18 cellular contexts compared by ENCODE assay signal in the genomic region with DNA sequence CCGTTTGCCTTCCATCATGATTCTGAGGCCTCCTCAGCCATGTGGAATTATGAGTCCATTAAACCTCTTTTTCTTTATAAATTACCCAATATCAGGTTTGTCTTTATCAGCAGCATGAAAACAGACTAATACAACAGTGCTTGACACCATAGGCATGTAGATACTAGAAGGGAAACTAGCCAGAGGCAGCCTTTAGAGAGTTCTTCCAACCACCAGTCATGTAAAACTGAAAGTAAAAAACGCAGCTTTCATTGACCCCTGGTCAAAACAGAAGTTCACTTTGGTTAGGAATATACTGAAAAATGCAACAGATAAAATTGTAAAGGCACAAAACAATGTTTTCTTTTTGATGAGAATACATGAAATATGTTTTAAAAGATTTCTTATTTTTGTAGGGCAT.
DNase-seq lines count a peak whose midpoint lies in the region; ATAC-seq and TF ChIP-seq lines count a peak whose summit lies in the region.
"Had no signal": no experiment of that assay in that cellular context is flagged by ENCODE, and none has a peak within 500 bp of the region (broad histone marks: within the 10 kb centered on the region; RNA-seq: fewer than 3 reads in every experiment).

No MANE protein-coding gene starts in this region.

- H3K27me3 Mint-ChIP-seq in activated CD4-positive, alpha-beta T cell treated with anti-CD3 and anti-CD28 coated beads, Interleukin-2, amount 10 ng/mL, durations not matched to agents 24 days and 14 days = no peaks in the 10 kb centered on the region
- H3K27me3 Mint-ChIP-seq: activated T-helper 17 cell treated with anti-CD3 and anti-CD28 coated beads, Interleukin-2, amount 50 U/mL, for 72 hours had no signal

- DNase-seq in iris pigment epithelial cell (ENCODE audit: low read depth) (peak; percentile 3), coronary artery (ENCODE audit: low spot score) (no peak)
- DNase-seq in activated CD4-positive, alpha-beta T cell treated with anti-CD3 and anti-CD28 coated beads, Interleukin-2, amount 10 ng/mL, durations not matched to agents 24 days and 14 days = no peak
- DNase-seq: Caco-2; cerebellar nuclear complex; H9; NCI-H187; NCI-H446 treated with DMSO at 0.1 percent for 48 hours; SHP77; sigmoid colon; stimulated activated CD4-positive, alpha-beta T cell treated with anti-CD3 and anti-CD28 coated beads, Interleukin-2, amount 100 ng/mL, for 48 hours had no signal

- no peak overlapping the region for H3K4me3 Mint-ChIP-seq in activated CD4-positive, alpha-beta T cell treated with anti-CD3 and anti-CD28 coated beads, Interleukin-2, amount 10 ng/mL, durations not matched to agents 24 days and 14 days
- H3K4me3 Mint-ChIP-seq: activated T-helper 17 cell treated with anti-CD3 and anti-CD28 coated beads, Interleukin-2, amount 50 U/mL, for 72 hours; H9 had no signal

- no peak overlapping the region for H3K27ac ChIP-seq in coronary artery
- H3K27ac ChIP-seq: sigmoid colon, suprapubic skin had no signal

- no peak for TF ChIP-seq POLR2A in GM18505 (IDR thresholded peaks at IDR 0.05; ENCODE audit: borderline replicate concordance, extremely low read depth, insufficient read depth, insufficient read length)

- H3K36me3 Mint-ChIP-seq in activated CD4-positive, alpha-beta T cell treated with anti-CD3 and anti-CD28 coated beads, Interleukin-2, amount 10 ng/mL, durations not matched to agents 24 days and 14 days (ENCODE audit: low read depth) = no peaks in the 10 kb centered on the region

- H3K4me1 Mint-ChIP-seq in activated CD4-positive, alpha-beta T cell treated with anti-CD3 and anti-CD28 coated beads, Interleukin-2, amount 10 ng/mL, durations not matched to agents 24 days and 14 days = no peaks in the 10 kb centered on the region
- H3K4me1 Mint-ChIP-seq: activated T-helper 17 cell treated with anti-CD3 and anti-CD28 coated beads, Interleukin-2, amount 50 U/mL, for 72 hours; H9 had no signal

- H3K9me3 Mint-ChIP-seq in activated CD4-positive, alpha-beta T cell treated with anti-CD3 and anti-CD28 coated beads, Interleukin-2, amount 10 ng/mL, durations not matched to agents 24 days and 14 days = no peaks in the 10 kb centered on the region
- H3K9me3 Mint-ChIP-seq: activated T-helper 17 cell treated with anti-CD3 and anti-CD28 coated beads, Interleukin-2, amount 50 U/mL, for 72 hours had no signal

- TF ChIP-seq CTCF in coronary artery (IDR thresholded peaks at IDR 0.05) = no peak

- intact Hi-C loops in activated CD4-positive, alpha-beta T cell treated with anti-CD3 and anti-CD28 coated beads, Interleukin-2, amount 10 ng/mL, durations not matched to agents 24 days and 14 days (cut with micrococcal nuclease) = no loop called here

- ATAC-seq in GM18505 (IDR thresholded peaks at IDR 0.05; ENCODE audit: unreplicated experiment) = peak; percentile 84
- peak; percentile 52 for ATAC-seq in GM21526 (IDR thresholded peaks at IDR 0.05; ENCODE audit: low FRiP score, unreplicated experiment)
- peak; percentile 63 for ATAC-seq in HG03378 (IDR thresholded peaks at IDR 0.05; ENCODE audit: unreplicated experiment)
- no peak for ATAC-seq in GM18861 (IDR thresholded peaks at IDR 0.05; ENCODE audit: unreplicated experiment)
- no peak for ATAC-seq in GM21717 (IDR thresholded peaks at IDR 0.05; ENCODE audit: unreplicated experiment)
- ATAC-seq: activated T-helper 17 cell treated with anti-CD3 and anti-CD28 coated beads, Interleukin-2, amount 50 U/mL, for 72 hours had no signal

- H3K4me3 ChIP-seq in coronary artery = no peak overlapping the region
- H3K4me3 ChIP-seq: sigmoid colon, suprapubic skin had no signal

- H3K27ac Mint-ChIP-seq in activated CD4-positive, alpha-beta T cell treated with anti-CD3 and anti-CD28 coated beads, Interleukin-2, amount 10 ng/mL, durations not matched to agents 24 days and 14 days = no peak overlapping the region
- H3K27ac Mint-ChIP-seq: activated T-helper 17 cell treated with anti-CD3 and anti-CD28 coated beads, Interleukin-2, amount 50 U/mL, for 72 hours; H9 had no signal

Comparison
In these comparisons a context has a peak if more than half of its experiments do, and no peak if none do; other contexts are left out.
1. ATAC-seq: peak in GM18505 (single experiment), GM21526 (single experiment) and HG03378 (single experiment); none in GM18861 (single experiment) and GM21717 (single experiment).